Comparison of ENCODE assay signal across 30 cellular contexts in genomic region chr6:67000121-67000520, GRCh38.
"Had no signal": no experiment of that assay in that cellular context is flagged by ENCODE, and none has a peak within 500 bp of the region (broad histone marks: within the 10 kb centered on the region; RNA-seq: fewer than 3 reads in every experiment).

No MANE protein-coding gene starts in this region.

- FAIRE-seq: astrocyte, bronchial epithelial cell, colon had no signal

- DNase-seq: activated effector memory CD4-positive, alpha-beta T cell treated with anti-CD3 and anti-CD28 coated beads, Interleukin-2, amount 50 U/mL, for 16 hours; activated effector memory CD4-positive, alpha-beta T cell treated with Interleukin-2 at 50 U/mL for 16 hours; activated gamma-delta T cell; activated gamma-delta T cell treated with Interleukin-2 at 50 U/mL for 16 hours; activated naive CD4-positive, alpha-beta T cell; activated naive CD4-positive, alpha-beta T cell treated with anti-CD3 and anti-CD28 coated beads for 36 hours; activated naive CD4-positive, alpha-beta T cell treated with anti-CD3 and anti-CD28 coated beads, Interleukin-2, amount 10 ng/mL, durations not matched to agents 7 days and 5 days; activated naive CD4-positive, alpha-beta T cell treated with anti-CD3 and anti-CD28 coated beads, Interleukin-2, amount 50 U/mL, for 16 hours; activated naive CD4-positive, alpha-beta T cell treated with Interleukin-2 at 50 U/mL for 16 hours; activated naive CD8-positive, alpha-beta T cell treated with anti-CD3 and anti-CD28 coated beads for 36 hours; activated naive CD8-positive, alpha-beta T cell treated with anti-CD3 and anti-CD28 coated beads, Interleukin-2, amount 10 ng/mL, durations not matched to agents 7 days and 5 days; activated naive CD8-positive, alpha-beta T cell treated with anti-CD3 and anti-CD28 coated beads, Interleukin-2, amount 50 U/mL, for 24 hours; activated T-cell treated with anti-CD3 and anti-CD28 coated beads, Interleukin-2, amount 50 U/mL, for 4 hours; activated T-cell treated with anti-CD3 and anti-CD28 coated beads, Interleukin-2, amount 50 U/mL, for 48 hours; activated T-cell treated with anti-CD3 and anti-CD28 coated beads, Interleukin-2, amount 50 U/mL, for 72 hours; adrenal gland; amniotic stem cell; amygdala; anterior cingulate cortex; aorta; body of pancreas; brain microvascular endothelial cell; caudate nucleus; central memory CD4-positive, alpha-beta T cell; cerebellar nuclear complex had no signal

- ATAC-seq: activated naive CD4-positive, alpha-beta T cell treated with anti-CD3 and anti-CD28 coated beads, Interleukin-2, amount 50 U/mL, for 72 hours; activated naive CD8-positive, alpha-beta T cell treated with anti-CD3 and anti-CD28 coated beads, Interleukin-2, amount 50 U/mL, for 24 hours; activated T-cell treated with anti-CD3 and anti-CD28 coated beads, Interleukin-2, amount 50 U/mL, for 4 hours; activated T-cell treated with anti-CD3 and anti-CD28 coated beads, Interleukin-2, amount 50 U/mL, for 72 hours; activated T-helper 17 cell treated with anti-CD3 and anti-CD28 coated beads, Interleukin-2, amount 50 U/mL, for 72 hours; body of pancreas had no signal
